In the genomic region with DNA sequence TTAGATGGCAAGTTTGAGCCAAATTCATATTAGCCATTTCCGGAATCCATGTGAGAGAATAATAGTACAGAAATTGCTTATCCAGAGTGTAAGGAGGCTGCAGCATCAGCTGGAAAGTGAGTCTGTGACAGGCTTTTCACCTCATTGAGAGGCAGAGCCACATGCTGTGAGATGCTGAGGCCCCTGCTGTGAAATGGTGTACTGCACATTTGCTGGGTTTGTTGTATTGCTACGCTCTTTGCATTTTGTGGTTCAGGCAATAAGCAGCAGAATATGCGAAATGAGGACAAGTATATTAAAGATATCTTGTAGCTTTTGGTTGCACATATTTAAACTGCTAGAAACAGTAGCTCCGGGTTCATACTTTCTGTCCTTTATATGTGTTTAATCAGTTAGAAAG, we compare ENCODE assay signal across 19 cellular contexts. TPM values are rescaled to one million over a fixed set of nuclear protein-coding genes. Genes with fewer than 3 reads are reported as not detected.
A peak's percentile ranks its signal among the peaks of the same experiment; 100 is the strongest.
DNase-seq lines count a peak whose midpoint lies in the region; ATAC-seq and TF ChIP-seq lines count a peak whose summit lies in the region.
"Had no signal": no experiment of that assay in that cellular context is flagged by ENCODE, and none has a peak within 500 bp of the region (broad histone marks: within the 10 kb centered on the region; RNA-seq: fewer than 3 reads in every experiment).

No MANE protein-coding gene starts in this region.

- H2AFZ ChIP-seq in mammary epithelial cell (ENCODE audit: low read depth, low read length): no peak overlapping the region

- H3K4me3 Mint-ChIP-seq in activated CD8-positive, alpha-beta memory T cell treated with anti-CD3 and anti-CD28 coated beads, Interleukin-2, amount 10 ng/mL, durations not matched to agents 7 days and 5 days: no peak overlapping the region
- H3K4me3 Mint-ChIP-seq: T-helper 1 cell treated with Interleukin-12 subunit alpha and Interleukin-12 subunit beta and Interleukin-4 antibody, amounts not matched to agents 30 μg/mL and 1 μg/mL, for 36 hours had no signal

- in situ Hi-C loops in mammary epithelial cell (cut with MboI; ENCODE audit: low sequenced_read_pairs in 2 of 2): no loop called here

- no peaks in the 10 kb centered on the region for H3K27me3 Mint-ChIP-seq in activated CD8-positive, alpha-beta memory T cell treated with anti-CD3 and anti-CD28 coated beads, Interleukin-2, amount 10 ng/mL, durations not matched to agents 7 days and 5 days

- no peaks in the 10 kb centered on the region for H3K9me3 ChIP-seq in mammary epithelial cell (replicated peaks; ENCODE audit: insufficient read depth, low read length)
- H3K9me3 ChIP-seq: HAP-1, MG63 had no signal

- peak; percentile 36 for DNase-seq in NCI-H748 (lab: John Stamatoyannopoulos, UW; ENCODE audit: unreplicated experiment)
- no peak for DNase-seq in NCI-H748 treated with DMSO at 0.1 percent for 48 hours (lab: John Stamatoyannopoulos, UW)
- peak; percentile 49 for DNase-seq in NCI-H1694 treated with DMSO at 0.1 percent for 48 hours (lab: John Stamatoyannopoulos, UW)
- DNase-seq in NCI-H69 (lab: John Stamatoyannopoulos, UW): peak; percentile 35
- no peak for DNase-seq in activated CD8-positive, alpha-beta memory T cell treated with anti-CD3 and anti-CD28 coated beads, Interleukin-2, amount 10 ng/mL, durations not matched to agents 7 days and 5 days
- no peak for DNase-seq in dedifferentiated amniotic fluid mesenchymal stem cell (ENCODE audit: extremely low spot score)
- no peak for DNase-seq in mammary epithelial cell
- DNase-seq: IMR-90, Karpas-422, MG63, NCI-H1092 treated with DMSO at 0.1 percent for 48 hours, NCI-H2029, NCI-H446 treated with DMSO at 0.1 percent for 48 hours, OCI-M1, RPMI8226, SIG-M5 had no signal

- no TSS peak for BruUV-seq in mammary epithelial cell (replicated peaks; lab: Mats Ljungman, UMichigan)

- ATAC-seq in activated CD8-positive, alpha-beta memory T cell treated with anti-CD3 and anti-CD28 coated beads, Interleukin-2, amount 10 ng/mL, durations not matched to agents 7 days and 5 days: no peak

- dilution Hi-C loops in mammary epithelial cell (cut with HindIII; ENCODE audit: low sequenced_read_pairs): no loop called here

- no peaks in the 10 kb centered on the region for H3K9me3 Mint-ChIP-seq in activated CD8-positive, alpha-beta memory T cell treated with anti-CD3 and anti-CD28 coated beads, Interleukin-2, amount 10 ng/mL, durations not matched to agents 7 days and 5 days (ENCODE audit: low read depth)
- H3K9me3 Mint-ChIP-seq: T-helper 1 cell treated with Interleukin-12 subunit alpha and Interleukin-12 subunit beta and Interleukin-4 antibody, amounts not matched to agents 30 μg/mL and 1 μg/mL, for 36 hours had no signal

- no peak overlapping the region for H3K27ac Mint-ChIP-seq in activated CD8-positive, alpha-beta memory T cell treated with anti-CD3 and anti-CD28 coated beads, Interleukin-2, amount 10 ng/mL, durations not matched to agents 7 days and 5 days
- H3K27ac Mint-ChIP-seq: T-helper 1 cell treated with Interleukin-12 subunit alpha and Interleukin-12 subunit beta and Interleukin-4 antibody, amounts not matched to agents 30 μg/mL and 1 μg/mL, for 36 hours had no signal

- WGBS in mammary epithelial cell (ENCODE audit: low coverage, missing lambda C conversion rate): 86% methylated on average over 4 of the region's 4 CpGs

- no peaks in the 10 kb centered on the region for H3K27me3 ChIP-seq in mammary epithelial cell (ENCODE audit: insufficient read depth, low read length)
- H3K27me3 ChIP-seq: MG63 had no signal

- CTCF ChIA-PET in activated CD8-positive, alpha-beta memory T cell treated with anti-CD3 and anti-CD28 coated beads, Interleukin-2, amount 10 ng/mL, durations not matched to agents 7 days and 5 days (lab: Charles Lee): interaction anchor here (1.3 kb wide), 1 partner anchor 160 kb away, joined by 4 read pairs; no protein-coding TSS in a partner anchor
- CTCF ChIA-PET in mammary epithelial cell (lab: Charles Lee; ENCODE audit: low non-redundant PET): no interaction called here

- no peak for TF ChIP-seq CTCF in mammary epithelial cell (conservative IDR thresholded peaks at IDR 0.05 in 1 of 2, IDR thresholded peaks at IDR 0.05 in 1 of 2; ENCODE audit: extremely low read depth in 1 of 2, insufficient read depth in 1 of 2, low read depth in 1 of 2, low read length in 2 of 2)

- no peak overlapping the region for H3K9ac ChIP-seq in mammary epithelial cell (ENCODE audit: insufficient read depth, low read length)

- intact Hi-C loops in mammary epithelial cell (cut with micrococcal nuclease): loop anchor here (10.0 kb wide), 1 partner anchor 450 kb away; no protein-coding TSS in a partner anchor

- H3K4me3 ChIP-seq in mammary epithelial cell (replicated peaks in 1 of 3; ENCODE audit: insufficient read depth in 1 of 3, low read depth in 2 of 3, low read length in 3 of 3): no peak overlapping the region
- H3K4me3 ChIP-seq: HAP-1, MG63 had no signal

- no peaks in the 10 kb centered on the region for H3K36me3 ChIP-seq in mammary epithelial cell (ENCODE audit: insufficient read depth, low read length)
- H3K36me3 ChIP-seq: HAP-1, MG63 had no signal

- no peaks in the 10 kb centered on the region for H3K4me1 ChIP-seq in mammary epithelial cell (ENCODE audit: insufficient read depth, low read length)
- H3K4me1 ChIP-seq: HAP-1 had no signal

- H3K27ac ChIP-seq in mammary epithelial cell (ENCODE audit: insufficient read depth, low read depth, low read length): no peak overlapping the region
- H3K27ac ChIP-seq: C4-2B had no signal

- no peak overlapping the region for H3K4me2 ChIP-seq in mammary epithelial cell (ENCODE audit: insufficient read depth, low read depth, low read length)

- H3K79me2 ChIP-seq in mammary epithelial cell (ENCODE audit: insufficient read depth, low read length): no peaks in the 10 kb centered on the region

- H3K36me3 Mint-ChIP-seq in activated CD8-positive, alpha-beta memory T cell treated with anti-CD3 and anti-CD28 coated beads, Interleukin-2, amount 10 ng/mL, durations not matched to agents 7 days and 5 days: peaks cover under 1% of the 10 kb centered on the region

- no peaks in the 10 kb centered on the region for H3K4me1 Mint-ChIP-seq in activated CD8-positive, alpha-beta memory T cell treated with anti-CD3 and anti-CD28 coated beads, Interleukin-2, amount 10 ng/mL, durations not matched to agents 7 days and 5 days

- no peaks in the 10 kb centered on the region for H4K20me1 ChIP-seq in mammary epithelial cell (ENCODE audit: insufficient read depth, low read length)

RNA-seq across cellular contexts. Expression of a gene that starts 37.0 kb away (rescaled TPM):
- total RNA-seq in activated CD8-positive, alpha-beta memory T cell treated with anti-CD3 and anti-CD28 coated beads, Interleukin-2, amount 10 ng/mL, durations not matched to agents 7 days and 5 days: 10 to 100 TPM; 49.2 to 52.3 TPM
- 10 to 100 TPM; 77.7 to 88.2 TPM for total RNA-seq in mammary epithelial cell
- polyA plus RNA-seq in mammary epithelial cell: 13.4 TPM
- 13.1 TPM for polyA minus RNA-seq in mammary epithelial cell

Comparison
In these comparisons a context has a peak if more than half of its experiments do, and no peak if none do; other contexts are left out.
1. DNase-seq: peak in NCI-H748 (single experiment), NCI-H1694 treated with DMSO at 0.1 percent for 48 hours (single experiment) and NCI-H69 (single experiment); none in NCI-H748 treated with DMSO at 0.1 percent for 48 hours (single experiment), activated CD8-positive, alpha-beta memory T cell treated with anti-CD3 and anti-CD28 coated beads, Interleukin-2, amount 10 ng/mL, durations not matched to agents 7 days and 5 days (single experiment), dedifferentiated amniotic fluid mesenchymal stem cell (single experiment) and mammary epithelial cell (single experiment).